Comparison of ENCODE assay signal across 9 cellular contexts in the genomic region with DNA sequence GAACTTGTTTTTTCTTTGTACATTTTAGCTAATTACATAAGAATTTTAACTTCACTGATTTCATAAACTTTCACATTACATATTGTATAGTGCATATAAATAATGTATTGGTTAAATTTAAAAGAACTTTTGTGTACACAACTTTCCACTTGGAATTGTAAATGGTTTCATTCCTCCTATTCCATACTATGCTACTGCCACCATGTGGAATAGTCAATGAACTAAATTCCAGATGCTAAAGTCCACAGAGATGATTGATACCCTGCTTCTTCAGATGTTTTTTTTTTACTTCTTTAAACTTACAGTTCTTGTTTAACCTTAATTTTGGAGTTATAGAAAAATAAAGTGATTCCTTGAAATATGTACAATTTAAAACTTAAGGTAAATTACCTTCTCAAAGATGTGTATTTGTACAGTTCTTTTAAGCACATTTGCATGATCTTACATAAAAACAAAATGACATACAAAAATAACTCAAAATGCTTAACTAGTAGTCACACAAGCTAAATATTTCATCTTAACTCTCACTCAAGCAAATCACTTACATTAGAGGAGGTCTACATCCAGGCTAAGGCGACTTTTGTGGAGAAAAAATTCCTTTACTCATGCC.
A peak's percentile ranks its signal among the peaks of the same experiment; 100 is the strongest.
DNase-seq lines count a peak whose midpoint lies in the region; ATAC-seq and TF ChIP-seq lines count a peak whose summit lies in the region.
"Had no signal": no experiment of that assay in that cellular context is flagged by ENCODE, and none has a peak within 500 bp of the region (broad histone marks: within the 10 kb centered on the region; RNA-seq: fewer than 3 reads in every experiment).

No MANE protein-coding gene starts in this region.

- TF ChIP-seq POLR2A in spleen (IDR thresholded peaks at IDR 0.05), result no peak

- H3K9ac ChIP-seq in OCI-LY1 (ENCODE audit: low read length), result no peak overlapping the region

- H3K4me1 Mint-ChIP-seq in T-cell, result no peaks in the 10 kb centered on the region

- H3K9me3 ChIP-seq in OCI-LY1 (ENCODE audit: low read length), result no peaks in the 10 kb centered on the region
- H3K9me3 ChIP-seq in spleen, result no peaks in the 10 kb centered on the region
- H3K9me3 ChIP-seq: neutrophil had no signal

- no peaks in the 10 kb centered on the region for H3K9me2 ChIP-seq in OCI-LY1 (ENCODE audit: low read depth, low read length)

- no peak overlapping the region for H3K4me2 ChIP-seq in OCI-LY1 (ENCODE audit: low read length)

- H3K9me3 Mint-ChIP-seq in T-cell, result peaks cover 0 to under 1% (median 0%) of the 10 kb centered on the region in 3 donors

- H3K36me3 ChIP-seq in OCI-LY1 (ENCODE audit: insufficient read depth, low read length) (no peaks in the 10 kb centered on the region), spleen (no peaks in the 10 kb centered on the region)
- H3K36me3 ChIP-seq: neutrophil had no signal

- no peak overlapping the region for H2AFZ ChIP-seq in OCI-LY1 (ENCODE audit: low read length)

- ATAC-seq in T-cell (replicated peaks in 1 of 4), result no peak
- ATAC-seq in GM21576 (IDR thresholded peaks at IDR 0.05; ENCODE audit: unreplicated experiment), result no peak
- no peak for ATAC-seq in GM18519 (IDR thresholded peaks at IDR 0.05; ENCODE audit: low FRiP score, unreplicated experiment)

- TF ChIP-seq CTCF in OCI-LY1 (IDR thresholded peaks at IDR 0.05; ENCODE audit: low read length), result peak; percentile 64
- TF ChIP-seq CTCF in spleen (IDR thresholded peaks at IDR 0.05 in 8 of 11, conservative IDR thresholded peaks at IDR 0.05 in 3 of 11), result peak in 6 of 11 experiments; percentile 17 to 42 (median 32)

- no peaks in the 10 kb centered on the region for H4K20me1 ChIP-seq in OCI-LY1 (ENCODE audit: insufficient read depth, low read length)

- H3K27ac ChIP-seq in OCI-LY1 (ENCODE audit: low read depth, low read length, poor library complexity, severe bottlenecking), result no peak overlapping the region
- H3K27ac ChIP-seq in spleen, result no peak overlapping the region
- H3K27ac ChIP-seq: neutrophil had no signal

- no peak overlapping the region for H3K4me3 Mint-ChIP-seq in T-cell

- intact Hi-C loops in spleen (cut with DNase I; ENCODE audit: low total_unique reads), result no loop called here

- no peaks in the 10 kb centered on the region for H3K27me3 Mint-ChIP-seq in T-cell

- H3K4me1 ChIP-seq in OCI-LY1 (ENCODE audit: insufficient read depth, low read length, severe bottlenecking), result no peaks in the 10 kb centered on the region
- H3K4me1 ChIP-seq in spleen, result no peaks in the 10 kb centered on the region

- POLR2A ChIA-PET in T-cell (lab: Charles Lee), result no interaction called here

- no peaks in the 10 kb centered on the region for H3K36me3 Mint-ChIP-seq in T-cell

- 61 to 91% (median 72%) methylated on average over 1 of the region's 1 CpG for WGBS in spleen, 5 donors

- CTCF ChIA-PET in T-cell (lab: Charles Lee), result no interaction called here

- H3K4me3 ChIP-seq in OCI-LY1 (ENCODE audit: low read depth, low read length, poor library complexity, severe bottlenecking) (no peak overlapping the region), spleen (no peak overlapping the region)

- DNase-seq in NCI-H510A treated with DMSO at 0.1 percent for 48 hours (lab: John Stamatoyannopoulos, UW), result peak; percentile 41
- DNase-seq in NCI-H510A (lab: John Stamatoyannopoulos, UW), result no peak
- DNase-seq in fibroblast of gingiva (ENCODE audit: low read depth), result peak; percentile 29
- DNase-seq in spleen, result no peak
- no peak for DNase-seq in T-cell

- no peaks in the 10 kb centered on the region for H3K79me2 ChIP-seq in OCI-LY1 (ENCODE audit: insufficient read depth, low read length)

- H3K27me3 ChIP-seq in OCI-LY1 (ENCODE audit: insufficient read depth, low read length) (no peaks in the 10 kb centered on the region), spleen (replicated peaks in 1 of 7) (no peaks in the 10 kb centered on the region)
- H3K27me3 ChIP-seq: neutrophil had no signal

- H3F3A ChIP-seq in OCI-LY1 (ENCODE audit: insufficient read depth, low read length), result no peaks in the 10 kb centered on the region

- H3K27ac Mint-ChIP-seq in T-cell, result no peak overlapping the region

Comparison
In these comparisons a context has a peak if more than half of its experiments do, and no peak if none do; other contexts are left out.
1. DNase-seq: peak in NCI-H510A treated with DMSO at 0.1 percent for 48 hours (single experiment) and fibroblast of gingiva (single experiment); none in NCI-H510A (single experiment), spleen (single experiment) and T-cell (0 of 34).